1 cellular context compared by ENCODE assay signal in genomic region chr3:184334470-184335158, GRCh38.
TF ChIP-seq lines count a peak whose summit lies in the region.

No MANE protein-coding gene starts in this region.

TF ChIP-seq in HCT116, 20 proteins besides CTCF, POLR2A, EP300 and RAD21 (continued from another document):
- TF ChIP-seq EZH2phosphoT487 (IDR thresholded peaks at IDR 0.05; ENCODE audit: borderline replicate concordance) = no peak
